ENCODE assay signal across 40 cellular contexts in the genomic region with DNA sequence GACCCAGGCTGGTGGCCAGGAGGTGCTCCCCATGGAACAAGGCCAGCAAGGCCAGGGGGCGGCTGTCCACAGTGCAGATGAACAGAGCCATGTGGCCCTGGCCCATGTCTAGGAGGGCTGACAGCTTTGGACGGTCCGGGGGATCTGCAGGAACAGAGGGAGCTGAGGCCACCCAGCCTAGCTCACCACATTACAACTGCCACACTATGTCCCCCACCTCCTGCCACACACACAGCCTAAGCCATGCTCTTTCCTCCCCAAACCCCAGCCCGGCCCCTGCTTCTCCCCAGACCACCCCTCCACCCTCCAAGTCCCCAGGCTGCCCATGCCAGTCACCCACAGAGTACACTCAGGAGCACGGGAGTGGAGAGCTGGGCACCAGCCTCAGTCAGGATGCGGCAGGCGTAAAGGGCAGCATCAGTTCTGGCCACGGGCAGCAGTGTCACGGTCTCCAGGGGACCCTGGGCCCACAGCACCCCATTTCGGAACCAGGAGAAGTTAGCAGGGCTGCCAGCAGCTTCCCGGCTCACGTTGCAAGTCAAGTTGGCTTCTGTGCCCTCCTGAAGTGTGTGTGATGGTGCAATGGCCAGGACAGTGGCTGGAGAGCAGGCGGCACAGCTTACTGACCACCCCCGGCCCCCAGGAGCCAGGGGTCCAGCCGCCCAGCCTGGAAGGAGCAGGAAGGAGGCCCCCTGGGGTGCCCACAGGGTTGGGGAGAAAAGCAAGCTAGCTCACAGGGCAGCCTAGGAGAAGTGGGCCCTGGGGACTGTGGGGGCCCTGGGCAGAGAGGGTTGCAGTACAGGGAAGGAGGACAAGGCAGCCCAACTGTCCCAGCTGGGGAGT. TPM values are rescaled to one million over a fixed set of nuclear protein-coding genes. Genes with fewer than 3 reads are reported as not detected.
"Had no signal": no experiment of that assay in that cellular context is flagged by ENCODE, and none has a peak within 500 bp of the region (broad histone marks: within the 10 kb centered on the region; RNA-seq: fewer than 3 reads in every experiment).

No MANE protein-coding gene starts in this region.

- H3K4me1 ChIP-seq: adrenal gland, body of pancreas, esophagus squamous epithelium, gastroesophageal sphincter had no signal

- H3K27ac ChIP-seq: adrenal gland, body of pancreas, epithelial cell of prostate, esophagus squamous epithelium, gastroesophageal sphincter had no signal

- ATAC-seq: activated CD4-positive, alpha-beta T cell treated with anti-CD3 and anti-CD28 coated beads for 36 hours; activated CD8-positive, alpha-beta memory T cell treated with anti-CD3 and anti-CD28 coated beads, Interleukin-2, amount 10 ng/mL, durations not matched to agents 7 days and 5 days; activated CD8-positive, alpha-beta T cell treated with anti-CD3 and anti-CD28 coated beads, Interleukin-2, amount 10 ng/mL, durations not matched to agents 7 days and 5 days; activated naive CD8-positive, alpha-beta T cell treated with anti-CD3 and anti-CD28 coated beads, Interleukin-2, amount 50 U/mL, for 24 hours; body of pancreas; effector memory CD8-positive, alpha-beta T cell; gastroesophageal sphincter had no signal

- H3K4me3 ChIP-seq: adrenal gland, body of pancreas, esophagus squamous epithelium, gastroesophageal sphincter had no signal

- DNase-seq: activated CD4-positive, alpha-beta memory T cell treated with anti-CD3 and anti-CD28 coated beads for 36 hours; activated CD4-positive, alpha-beta T cell treated with anti-CD3 and anti-CD28 coated beads, Interleukin-2, amount 10 ng/mL, durations not matched to agents 24 days and 14 days; activated CD4-positive, CD25-positive, alpha-beta regulatory T cell; activated CD4-positive, CD25-positive, alpha-beta regulatory T cell treated with anti-CD3 and anti-CD28 coated beads, Interleukin-2, amount 50 U/mL, for 72 hours; activated CD8-positive, alpha-beta memory T cell treated with anti-CD3 and anti-CD28 coated beads, Interleukin-2, amount 10 ng/mL, durations not matched to agents 7 days and 5 days; activated CD8-positive, alpha-beta memory T cell treated with anti-CD3 and anti-CD28 coated beads, Interleukin-2, amount 50 U/mL, for 4 hours; activated CD8-positive, alpha-beta T cell treated with anti-CD3 and anti-CD28 coated beads, Interleukin-2, amount 10 ng/mL, durations not matched to agents 7 days and 5 days; activated effector memory CD4-positive, alpha-beta T cell treated with anti-CD3 and anti-CD28 coated beads, Interleukin-2, amount 50 U/mL, for 16 hours; activated naive CD8-positive, alpha-beta T cell treated with anti-CD3 and anti-CD28 coated beads for 36 hours; activated naive CD8-positive, alpha-beta T cell treated with anti-CD3 and anti-CD28 coated beads, Interleukin-2, amount 50 U/mL, for 24 hours; activated T-cell treated with anti-CD3 and anti-CD28 coated beads, Interleukin-2, amount 50 U/mL, for 1 hour; activated T-cell treated with anti-CD3 and anti-CD28 coated beads, Interleukin-2, amount 50 U/mL, for 48 hours; adrenal gland; amygdala; body of pancreas; caudate nucleus; cortex of kidney; dermis blood vessel endothelial cell; effector CD4-positive, alpha-beta T cell; effector memory CD8-positive, alpha-beta T cell; esophagus squamous epithelium; foreskin melanocyte; T-helper 2 cell had no signal

- H3K36me3 ChIP-seq: adrenal gland, esophagus squamous epithelium, gastroesophageal sphincter had no signal

- H3K9me3 ChIP-seq: adrenal gland, body of pancreas, esophagus squamous epithelium had no signal

- H3K27me3 ChIP-seq: adrenal gland, body of pancreas, esophagus squamous epithelium, gastroesophageal sphincter had no signal

- FAIRE-seq: colon, endometrium, endothelial cell of umbilical vein had no signal

RNA-seq across cellular contexts. Expression of gene ADAM33, which starts 15.2 kb away (rescaled TPM):
- total RNA-seq: activated CD4-positive, alpha-beta memory T cell treated with anti-CD3 and anti-CD28 coated beads for 36 hours; activated CD4-positive, alpha-beta T cell treated with anti-CD3 and anti-CD28 coated beads for 36 hours; activated CD4-positive, alpha-beta T cell treated with anti-CD3 and anti-CD28 coated beads, Interleukin-2, amount 10 ng/mL, durations not matched to agents 24 days and 14 days; activated CD8-positive, alpha-beta memory T cell treated with anti-CD3 and anti-CD28 coated beads for 36 hours; activated CD8-positive, alpha-beta memory T cell treated with anti-CD3 and anti-CD28 coated beads, Interleukin-2, amount 10 ng/mL, durations not matched to agents 7 days and 5 days; activated CD8-positive, alpha-beta T cell treated with anti-CD3 and anti-CD28 coated beads, Interleukin-2, amount 10 ng/mL, durations not matched to agents 7 days and 5 days; activated naive CD4-positive, alpha-beta T cell treated with anti-CD3 and anti-CD28 coated beads for 36 hours; activated naive CD8-positive, alpha-beta T cell treated with anti-CD3 and anti-CD28 coated beads for 36 hours; activated T-helper 1 cell treated with anti-CD3 and anti-CD28 coated beads, Interleukin-12 subunit alpha, Interleukin-12 subunit beta, Interleukin-2, Interleukin-4 antibody, amounts not matched to agents 30 ng/mL and 10 ng/mL and 1 ng/mL, durations not matched to agents 14 hours and 24 hours and 36 hours; activated T-helper 2 cell treated with anti-CD3 and anti-CD28 coated beads, Interferon-gamma antibody, Interleukin-2, Interleukin-4, amounts not matched to agents 10 μg/mL and 5 μg/mL and 100 μg/mL, durations not matched to agents 14 hours and 24 hours and 36 hours; glomerular endothelial cell; T-helper 1 cell treated with Interleukin-12 subunit alpha and Interleukin-12 subunit beta and Interleukin-4 antibody, amounts not matched to agents 30 ng/mL and 1 ng/mL, for 36 hours had no signal

RNA-seq across cellular contexts. Expression of gene SIGLEC1, which starts 15.4 kb away (rescaled TPM):
- total RNA-seq: activated CD4-positive, alpha-beta T cell treated with anti-CD3 and anti-CD28 coated beads for 36 hours; activated CD4-positive, alpha-beta T cell treated with anti-CD3 and anti-CD28 coated beads, Interleukin-2, amount 10 ng/mL, durations not matched to agents 24 days and 14 days; activated CD8-positive, alpha-beta memory T cell treated with anti-CD3 and anti-CD28 coated beads for 36 hours; activated CD8-positive, alpha-beta memory T cell treated with anti-CD3 and anti-CD28 coated beads, Interleukin-2, amount 10 ng/mL, durations not matched to agents 7 days and 5 days; activated CD8-positive, alpha-beta T cell treated with anti-CD3 and anti-CD28 coated beads, Interleukin-2, amount 10 ng/mL, durations not matched to agents 7 days and 5 days; activated naive CD8-positive, alpha-beta T cell treated with anti-CD3 and anti-CD28 coated beads for 36 hours; activated T-helper 1 cell treated with anti-CD3 and anti-CD28 coated beads, Interleukin-12 subunit alpha, Interleukin-12 subunit beta, Interleukin-2, Interleukin-4 antibody, amounts not matched to agents 30 ng/mL and 10 ng/mL and 1 ng/mL, durations not matched to agents 14 hours and 24 hours and 36 hours; activated T-helper 2 cell treated with anti-CD3 and anti-CD28 coated beads, Interferon-gamma antibody, Interleukin-2, Interleukin-4, amounts not matched to agents 10 μg/mL and 5 μg/mL and 100 μg/mL, durations not matched to agents 14 hours and 24 hours and 36 hours; chondrocyte; dermis blood vessel endothelial cell; endothelial cell of umbilical vein; fibroblast of lung; fibroblast of villous mesenchyme; glomerular endothelial cell; T-helper 1 cell treated with Interleukin-12 subunit alpha and Interleukin-12 subunit beta and Interleukin-4 antibody, amounts not matched to agents 30 ng/mL and 1 ng/mL, for 36 hours had no signal
- polyA plus RNA-seq: endothelial cell of umbilical vein, fibroblast of lung had no signal

RNA-seq across cellular contexts. Expression of gene GFRA4, which starts 33.8 kb away (rescaled TPM):
- total RNA-seq: activated CD4-positive, alpha-beta memory T cell treated with anti-CD3 and anti-CD28 coated beads for 36 hours; activated CD4-positive, alpha-beta T cell treated with anti-CD3 and anti-CD28 coated beads for 36 hours; activated CD4-positive, alpha-beta T cell treated with anti-CD3 and anti-CD28 coated beads, Interleukin-2, amount 10 ng/mL, durations not matched to agents 24 days and 14 days; activated CD8-positive, alpha-beta memory T cell treated with anti-CD3 and anti-CD28 coated beads for 36 hours; activated CD8-positive, alpha-beta memory T cell treated with anti-CD3 and anti-CD28 coated beads, Interleukin-2, amount 10 ng/mL, durations not matched to agents 7 days and 5 days; activated CD8-positive, alpha-beta T cell treated with anti-CD3 and anti-CD28 coated beads, Interleukin-2, amount 10 ng/mL, durations not matched to agents 7 days and 5 days; activated naive CD4-positive, alpha-beta T cell treated with anti-CD3 and anti-CD28 coated beads for 36 hours; activated naive CD8-positive, alpha-beta T cell treated with anti-CD3 and anti-CD28 coated beads for 36 hours; activated T-helper 1 cell treated with anti-CD3 and anti-CD28 coated beads, Interleukin-12 subunit alpha, Interleukin-12 subunit beta, Interleukin-2, Interleukin-4 antibody, amounts not matched to agents 30 ng/mL and 10 ng/mL and 1 ng/mL, durations not matched to agents 14 hours and 24 hours and 36 hours; activated T-helper 2 cell treated with anti-CD3 and anti-CD28 coated beads, Interferon-gamma antibody, Interleukin-2, Interleukin-4, amounts not matched to agents 10 μg/mL and 5 μg/mL and 100 μg/mL, durations not matched to agents 14 hours and 24 hours and 36 hours; adrenal gland; aorta; body of pancreas; chondrocyte; dermis blood vessel endothelial cell; endothelial cell of umbilical vein; esophagus squamous epithelium; fibroblast of lung; fibroblast of villous mesenchyme; gastroesophageal sphincter; glomerular endothelial cell; T-helper 1 cell treated with Interleukin-12 subunit alpha and Interleukin-12 subunit beta and Interleukin-4 antibody, amounts not matched to agents 30 ng/mL and 1 ng/mL, for 36 hours had no signal
- polyA plus RNA-seq: adrenal gland, aorta, endothelial cell of umbilical vein, esophagus, fibroblast of lung had no signal

RNA-seq across cellular contexts. Expression of gene HSPA12B, which starts 35.5 kb away (rescaled TPM):
- total RNA-seq: activated CD4-positive, alpha-beta memory T cell treated with anti-CD3 and anti-CD28 coated beads for 36 hours; activated CD4-positive, alpha-beta T cell treated with anti-CD3 and anti-CD28 coated beads for 36 hours; activated CD4-positive, alpha-beta T cell treated with anti-CD3 and anti-CD28 coated beads, Interleukin-2, amount 10 ng/mL, durations not matched to agents 24 days and 14 days; activated CD8-positive, alpha-beta memory T cell treated with anti-CD3 and anti-CD28 coated beads for 36 hours; activated CD8-positive, alpha-beta memory T cell treated with anti-CD3 and anti-CD28 coated beads, Interleukin-2, amount 10 ng/mL, durations not matched to agents 7 days and 5 days; activated CD8-positive, alpha-beta T cell treated with anti-CD3 and anti-CD28 coated beads, Interleukin-2, amount 10 ng/mL, durations not matched to agents 7 days and 5 days; activated naive CD4-positive, alpha-beta T cell treated with anti-CD3 and anti-CD28 coated beads for 36 hours; activated naive CD8-positive, alpha-beta T cell treated with anti-CD3 and anti-CD28 coated beads for 36 hours; activated T-helper 1 cell treated with anti-CD3 and anti-CD28 coated beads, Interleukin-12 subunit alpha, Interleukin-12 subunit beta, Interleukin-2, Interleukin-4 antibody, amounts not matched to agents 30 ng/mL and 10 ng/mL and 1 ng/mL, durations not matched to agents 14 hours and 24 hours and 36 hours; fibroblast of villous mesenchyme; T-helper 1 cell treated with Interleukin-12 subunit alpha and Interleukin-12 subunit beta and Interleukin-4 antibody, amounts not matched to agents 30 ng/mL and 1 ng/mL, for 36 hours had no signal
